ENCODE assay signal across 10 cellular contexts in the genomic region with DNA sequence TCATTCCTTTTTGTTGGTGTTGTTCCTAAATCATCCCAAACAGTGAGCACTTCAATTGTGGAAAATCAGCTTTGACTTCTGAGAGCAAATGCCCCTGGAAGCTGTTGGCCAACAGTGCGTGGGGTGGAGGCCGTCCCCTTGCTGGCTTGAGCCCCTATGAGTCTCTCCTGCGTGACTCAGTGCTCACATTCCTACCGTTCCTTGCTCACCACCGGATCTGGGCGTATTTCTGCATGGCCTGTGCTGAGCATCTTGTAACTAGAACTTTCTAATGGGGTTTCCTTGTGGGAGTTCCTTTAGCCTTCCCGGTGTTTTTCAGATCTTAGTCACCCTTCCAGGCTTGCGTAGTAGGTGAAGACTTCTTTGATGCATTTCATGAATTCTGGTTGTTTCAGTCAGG. TPM values are rescaled to one million over a fixed set of nuclear protein-coding genes. Genes with fewer than 3 reads are reported as not detected.
DNase-seq lines count a peak whose midpoint lies in the region; ATAC-seq and TF ChIP-seq lines count a peak whose summit lies in the region.
"Had no signal": no experiment of that assay in that cellular context is flagged by ENCODE, and none has a peak within 500 bp of the region (broad histone marks: within the 10 kb centered on the region; RNA-seq: fewer than 3 reads in every experiment).

No MANE protein-coding gene starts in this region.

- H3K9ac ChIP-seq in endodermal cell (ENCODE audit: extremely low read depth, low read length, poor library complexity, severe bottlenecking) (no peak overlapping the region), neuronal stem cell (ENCODE audit: low read depth, low read length, poor library complexity) (no peak overlapping the region)
- H3K9ac ChIP-seq: parathyroid adenoma had no signal

- H3K27ac ChIP-seq in endodermal cell (ENCODE audit: low read depth, low read length) = no peak overlapping the region
- H3K27ac ChIP-seq in neuronal stem cell (replicated peaks; ENCODE audit: low read length) = no peak overlapping the region
- H3K27ac ChIP-seq: parathyroid adenoma had no signal

- H3K4me2 ChIP-seq in neuronal stem cell (ENCODE audit: insufficient read depth, low read length, poor library complexity, severe bottlenecking) = no peak overlapping the region

- H3K27me3 ChIP-seq in MG63 (no peaks in the 10 kb centered on the region), endodermal cell (ENCODE audit: control insufficient read depth, insufficient read depth, low read length, poor library complexity, severe bottlenecking) (no peaks in the 10 kb centered on the region), neuronal stem cell (ENCODE audit: control insufficient read depth in 3 of 3, insufficient read depth in 3 of 3, low read depth in 1 of 3, low read length in 3 of 3) (no peaks in the 10 kb centered on the region)

- no peak overlapping the region for H3K23ac ChIP-seq in neuronal stem cell (ENCODE audit: low read depth, low read length, poor library complexity)

- no peak overlapping the region for H3K4me3 Mint-ChIP-seq in endodermal cell

- peaks cover 7% of the 10 kb centered on the region for H3K4me1 ChIP-seq in endodermal cell (ENCODE audit: control insufficient read depth, insufficient read depth, low read length)
- H3K4me1 ChIP-seq in neuronal stem cell (ENCODE audit: control insufficient read depth in 2 of 2, insufficient read depth in 1 of 2, low read depth in 1 of 2, low read length in 2 of 2) = peaks cover 0 to 12% of the 10 kb centered on the region in 2 donors
- H3K4me1 ChIP-seq: parathyroid adenoma had no signal

- WGBS in endodermal cell (ENCODE audit: insufficient coverage in 1 of 2, insufficient read length in 1 of 2), 2 experiments = 84 to 87% methylated on average over 8 of the region's 8 CpGs
- no CpG with 5 or more reads among the region's 8 CpGs for WGBS in neuronal stem cell (ENCODE audit: extremely low coverage in 2 of 2, insufficient read length in 2 of 2, insufficient replicate concordance in 1 of 2), 2 donors

- no peak overlapping the region for H2AFZ ChIP-seq in neuronal stem cell (ENCODE audit: low read length)
- H2AFZ ChIP-seq: parathyroid adenoma had no signal

- no peak for ATAC-seq in activated CD4-positive, CD25-positive, alpha-beta regulatory T cell treated with anti-CD3 and anti-CD28 coated beads, Interleukin-2, amount 50 U/mL, for 24 hours
- no peak for ATAC-seq in HG03460 (IDR thresholded peaks at IDR 0.05; ENCODE audit: unreplicated experiment)

- H3K36me3 ChIP-seq in MG63 = no peaks in the 10 kb centered on the region
- H3K36me3 ChIP-seq in endodermal cell (ENCODE audit: control insufficient read depth, insufficient read depth, low read length) = no peaks in the 10 kb centered on the region
- no peaks in the 10 kb centered on the region for H3K36me3 ChIP-seq in neuronal stem cell (replicated peaks in 1 of 2; ENCODE audit: control insufficient read depth in 2 of 2, insufficient read depth in 2 of 2, low read length in 2 of 2)

- TF ChIP-seq CTCF in endodermal cell (conservative IDR thresholded peaks at IDR 0.05) = no peak

- H3K14ac ChIP-seq in neuronal stem cell (ENCODE audit: low read length) = no peak overlapping the region

- H2BK15ac ChIP-seq in neuronal stem cell (ENCODE audit: low read length) = no peak overlapping the region

- H3K79me1 ChIP-seq in neuronal stem cell (ENCODE audit: low read depth, low read length) = no peaks in the 10 kb centered on the region

- peaks cover 26% of the 10 kb centered on the region for H3K4me1 Mint-ChIP-seq in endodermal cell

- H3K9me3 ChIP-seq in MG63 (no peaks in the 10 kb centered on the region), endodermal cell (ENCODE audit: control insufficient read depth, low read length) (no peaks in the 10 kb centered on the region), neuronal stem cell (replicated peaks in 1 of 2; ENCODE audit: control insufficient read depth in 2 of 2, insufficient read depth in 1 of 2, low read depth in 1 of 2, low read length in 2 of 2) (no peaks in the 10 kb centered on the region)

- no peak overlapping the region for H3K4ac ChIP-seq in neuronal stem cell (ENCODE audit: low read length)

- H4K8ac ChIP-seq in neuronal stem cell (ENCODE audit: low read depth, low read length) = no peak overlapping the region

- H3K27me3 Mint-ChIP-seq in endodermal cell (ENCODE audit: insufficient read depth) = no peaks in the 10 kb centered on the region

- no peak overlapping the region for H4K91ac ChIP-seq in neuronal stem cell (ENCODE audit: low read depth, low read length, poor library complexity)

- no peak overlapping the region for H2BK12ac ChIP-seq in neuronal stem cell (ENCODE audit: low read length)

- no peak overlapping the region for H2AK5ac ChIP-seq in neuronal stem cell (ENCODE audit: low read depth, low read length)

- H2BK5ac ChIP-seq in neuronal stem cell (ENCODE audit: low read length) = no peak overlapping the region

- H3K4me3 ChIP-seq in MG63 (no peak overlapping the region), endodermal cell (ENCODE audit: low read length) (no peak overlapping the region), neuronal stem cell (ENCODE audit: low read length in 2 of 2) (no peak overlapping the region)

- no peaks in the 10 kb centered on the region for H3K36me3 Mint-ChIP-seq in endodermal cell (ENCODE audit: low read depth)

- H3K18ac ChIP-seq in neuronal stem cell (ENCODE audit: low read length) = peak overlapping the region; percentile 34

- DNase-seq in AG20443 (ENCODE audit: low spot score) = peak; percentile 97
- DNase-seq in MG63 = peak; percentile 90
- peak; percentile 28 for DNase-seq in endodermal cell
- DNase-seq in neuronal stem cell (ENCODE audit: low spot score) = no peak
- DNase-seq in Kasumi-1 (lab: John Stamatoyannopoulos, UW) = no peak
- no peak for DNase-seq in Ammon's horn (ENCODE audit: low spot score)
- DNase-seq: NCI-H1048 had no signal

- H3K27ac Mint-ChIP-seq in endodermal cell = no peak overlapping the region

- H3K9me3 Mint-ChIP-seq in endodermal cell = no peaks in the 10 kb centered on the region

- H2BK120ac ChIP-seq in neuronal stem cell (ENCODE audit: low read depth, low read length) = no peak overlapping the region

RNA-seq across cellular contexts. Expression of gene SERPINA2, which starts 7.2 kb away (rescaled TPM):
- total RNA-seq in MG63 (2014; rRNA removed; shearing (Covaris generic); ENCODE audit: low replicate concordance) = not detected in 2 replicates
- total RNA-seq in endodermal cell = not detected
- polyA plus RNA-seq in endodermal cell (2013, experiment 1 of 2) = not detected
- polyA plus RNA-seq in endodermal cell (2013, experiment 2 of 2) = not detected
- not detected for polyA plus RNA-seq in neuronal stem cell (2013, experiment 1 of 2)
- not detected for polyA plus RNA-seq in neuronal stem cell (2013, experiment 2 of 2)

RNA-seq across cellular contexts. Expression of gene SERPINA1, which starts 14.7 kb away (rescaled TPM):
- 0.89 and 27.3 TPM in 2 replicates for total RNA-seq in MG63 (2014; rRNA removed; shearing (Covaris generic); ENCODE audit: low replicate concordance)
- 1 to 10 TPM in 1 of 2 donors, not detected in 1; 1.2 TPM for total RNA-seq in endodermal cell
- 1.2 TPM for polyA plus RNA-seq in endodermal cell (2013, experiment 1 of 2)
- polyA plus RNA-seq in endodermal cell (2013, experiment 2 of 2) = 0.91 TPM
- polyA plus RNA-seq in neuronal stem cell (2013, experiment 1 of 2) = not detected
- 0.03 TPM for polyA plus RNA-seq in neuronal stem cell (2013, experiment 2 of 2)

RNA-seq across cellular contexts. Expression of gene SERPINA6, which starts 50.6 kb away (rescaled TPM):
- total RNA-seq in MG63 (2014; rRNA removed; shearing (Covaris generic); ENCODE audit: low replicate concordance) = not detected in 2 replicates
- total RNA-seq in endodermal cell = not detected
- not detected for polyA plus RNA-seq in endodermal cell (2013, experiment 1 of 2)
- not detected for polyA plus RNA-seq in endodermal cell (2013, experiment 2 of 2)
- not detected for polyA plus RNA-seq in neuronal stem cell (2013, experiment 1 of 2)
- not detected for polyA plus RNA-seq in neuronal stem cell (2013, experiment 2 of 2)

Comparison
In these comparisons a context has a peak if more than half of its experiments do, and no peak if none do; other contexts are left out.
1. DNase-seq: peak in AG20443 (single experiment), MG63 (single experiment) and endodermal cell (single experiment); none in neuronal stem cell (single experiment), Kasumi-1 (0 of 2) and Ammon's horn (single experiment).